Comparison of ENCODE assay signal across 20 cellular contexts in the genomic region with DNA sequence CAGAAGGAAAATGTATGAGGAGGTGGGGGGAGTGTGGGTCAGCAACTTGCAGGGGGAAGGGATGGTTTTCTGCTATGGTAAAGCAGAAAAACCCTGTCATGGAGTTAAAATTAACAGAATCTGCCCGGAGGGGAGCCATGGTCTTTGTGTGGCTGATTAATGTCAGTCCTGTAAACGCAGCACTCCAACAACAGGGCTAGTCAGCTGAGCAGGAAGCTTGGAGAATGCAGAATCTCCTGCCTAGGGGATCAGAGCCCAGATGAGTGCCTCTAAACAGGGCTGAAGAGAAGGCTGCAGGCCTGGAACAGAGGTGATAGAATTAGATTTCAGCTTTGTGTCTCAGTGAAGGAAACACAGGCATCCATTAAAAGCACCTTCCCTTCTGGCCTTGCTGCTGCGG.
DNase-seq lines count a peak whose midpoint lies in the region; ATAC-seq and TF ChIP-seq lines count a peak whose summit lies in the region.
"Had no signal": no experiment of that assay in that cellular context is flagged by ENCODE, and none has a peak within 500 bp of the region (broad histone marks: within the 10 kb centered on the region; RNA-seq: fewer than 3 reads in every experiment).

No MANE protein-coding gene starts in this region.

- no peaks in the 10 kb centered on the region for H3F3A ChIP-seq in neural cell (ENCODE audit: insufficient read depth, low read length, poor library complexity, severe bottlenecking)

- peak; percentile 72 for DNase-seq in ELF-1 (ENCODE audit: low read depth, low spot score)
- DNase-seq in NT2/D1 (ENCODE audit: low read depth, low spot score): peak; percentile 25
- DNase-seq in glutamatergic neuron: no peak
- DNase-seq in DMS 273 treated with DMSO at 0.1 percent for 48 hours (lab: John Stamatoyannopoulos, UW): no peak
- DNase-seq in hepatic stellate cell (ENCODE audit: low spot score): no peak
- no peak for DNase-seq in activated naive CD4-positive, alpha-beta T cell treated with anti-CD3 and anti-CD28 coated beads, Interleukin-2, amount 50 U/mL, for 72 hours (ENCODE audit: low spot score in 2 of 2)
- no peak for DNase-seq in psoas muscle
- DNase-seq: activated CD4-positive, alpha-beta memory T cell treated with anti-CD3 and anti-CD28 coated beads for 36 hours; activated CD4-positive, CD25-positive, alpha-beta regulatory T cell; activated gamma-delta T cell; activated T-cell treated with anti-CD3 and anti-CD28 coated beads for 4 hours; DMS53; heart right ventricle; lower lobe of right lung; NCI-H2081 treated with DMSO at 0.1 percent for 48 hours; NCI-H774; pancreas; stimulated activated naive CD4-positive, alpha-beta T cell had no signal

- H3K36me3 Mint-ChIP-seq in glutamatergic neuron (ENCODE audit: unreplicated experiment): no peaks in the 10 kb centered on the region
- no peaks in the 10 kb centered on the region for H3K36me3 Mint-ChIP-seq in activated naive CD4-positive, alpha-beta T cell treated with anti-CD3 and anti-CD28 coated beads, Interleukin-2, amount 50 U/mL, for 72 hours
- H3K36me3 Mint-ChIP-seq: activated CD4-positive, alpha-beta memory T cell treated with anti-CD3 and anti-CD28 coated beads for 36 hours had no signal

- intact Hi-C loops in psoas muscle (cut with DNase I): no loop called here

- no peak for TF ChIP-seq CTCF in glutamatergic neuron (IDR thresholded peaks at IDR 0.05; ENCODE audit: partially characterized antibody, unreplicated experiment)
- no peak for TF ChIP-seq CTCF in neural cell (IDR thresholded peaks at IDR 0.05; ENCODE audit: poor library complexity, severe bottlenecking)
- no peak for TF ChIP-seq CTCF in psoas muscle (IDR thresholded peaks at IDR 0.05)

- peaks cover 9% of the 10 kb centered on the region for H3K27me3 Mint-ChIP-seq in glutamatergic neuron (ENCODE audit: unreplicated experiment)

- H3K36me3 ChIP-seq in NT2/D1 (ENCODE audit: insufficient read depth, insufficient read length, low read length) (no peaks in the 10 kb centered on the region), neural cell (ENCODE audit: insufficient read depth, low read length) (no peaks in the 10 kb centered on the region), psoas muscle (ENCODE audit: insufficient read depth in 1 of 2, low read depth in 1 of 2) (no peaks in the 10 kb centered on the region)
- H3K36me3 ChIP-seq: heart right ventricle, lower lobe of right lung, pancreas, SJSA1 had no signal

- no peaks in the 10 kb centered on the region for H3K9me3 ChIP-seq in NT2/D1 (ENCODE audit: insufficient read depth, low read length)
- H3K9me3 ChIP-seq in neural cell (ENCODE audit: low read length): no peaks in the 10 kb centered on the region
- H3K9me3 ChIP-seq in psoas muscle: no peaks in the 10 kb centered on the region
- H3K9me3 ChIP-seq: heart right ventricle, lower lobe of right lung, pancreas, SJSA1 had no signal

- ATAC-seq in activated naive CD4-positive, alpha-beta T cell treated with anti-CD3 and anti-CD28 coated beads, Interleukin-2, amount 50 U/mL, for 72 hours: no peak
- no peak for ATAC-seq in psoas muscle
- ATAC-seq: heart right ventricle, lower lobe of right lung, pancreas had no signal

- 51 to 72% (median 56%) methylated on average over 3 of the region's 3 CpGs for WGBS in psoas muscle, 3 donors

- H4K20me1 ChIP-seq in neural cell (ENCODE audit: insufficient read depth): no peaks in the 10 kb centered on the region

- H3K27ac ChIP-seq in neural cell (ENCODE audit: low read length) (peak overlapping the region; percentile 82), psoas muscle (no peak overlapping the region)
- H3K27ac ChIP-seq: heart right ventricle, lower lobe of right lung, pancreas, SJSA1 had no signal

- H3K79me2 ChIP-seq in neural cell (replicated peaks; ENCODE audit: insufficient read depth, low read length): no peaks in the 10 kb centered on the region

- peak; percentile 22 for TF ChIP-seq RAD21 in neural cell (conservative IDR thresholded peaks at IDR 0.05)

- H3K27me3 ChIP-seq in NT2/D1 (ENCODE audit: insufficient read depth, insufficient read length) (no peaks in the 10 kb centered on the region), neural cell (ENCODE audit: insufficient read depth, low read depth, low read length) (no peaks in the 10 kb centered on the region), psoas muscle (ENCODE audit: insufficient read depth in 3 of 3, low read length in 2 of 3) (no peaks in the 10 kb centered on the region)
- H3K27me3 ChIP-seq: pancreas, SJSA1 had no signal

- H3K4me3 Mint-ChIP-seq in glutamatergic neuron (ENCODE audit: unreplicated experiment): peak overlapping the region; percentile 36
- H3K4me3 Mint-ChIP-seq: activated CD4-positive, alpha-beta memory T cell treated with anti-CD3 and anti-CD28 coated beads for 36 hours had no signal

- H3K4me1 Mint-ChIP-seq in glutamatergic neuron (ENCODE audit: low read depth, unreplicated experiment): peaks cover 40% of the 10 kb centered on the region

- H3K9ac ChIP-seq in NT2/D1 (ENCODE audit: insufficient read length, low read depth) (no peak overlapping the region), neural cell (ENCODE audit: low read length) (peak overlapping the region; percentile 49)

- H2AFZ ChIP-seq in neural cell (ENCODE audit: low read depth, low read length): peak overlapping the region; percentile 10

- H3K9me3 Mint-ChIP-seq in glutamatergic neuron (ENCODE audit: unreplicated experiment): peaks cover 15% of the 10 kb centered on the region
- peaks cover 0 to 2% of the 10 kb centered on the region in 2 donors for H3K9me3 Mint-ChIP-seq in activated naive CD4-positive, alpha-beta T cell treated with anti-CD3 and anti-CD28 coated beads, Interleukin-2, amount 50 U/mL, for 72 hours
- H3K9me3 Mint-ChIP-seq: activated CD4-positive, alpha-beta memory T cell treated with anti-CD3 and anti-CD28 coated beads for 36 hours had no signal

- no peaks in the 10 kb centered on the region for H3K9me2 ChIP-seq in neural cell (ENCODE audit: insufficient read depth, low read length)

- no peaks in the 10 kb centered on the region for H3K4me1 ChIP-seq in NT2/D1 (ENCODE audit: insufficient read depth, insufficient read length)
- H3K4me1 ChIP-seq in psoas muscle: no peaks in the 10 kb centered on the region
- H3K4me1 ChIP-seq: heart right ventricle, pancreas, SJSA1 had no signal

- H3K4me2 ChIP-seq in neural cell (ENCODE audit: low read length): no peak overlapping the region

- H3K4me3 ChIP-seq in NT2/D1 (ENCODE audit: insufficient read length, low read depth) (no peak overlapping the region), neural cell (ENCODE audit: low read length) (no peak overlapping the region), psoas muscle (no peak overlapping the region)
- H3K4me3 ChIP-seq: heart right ventricle, lower lobe of right lung, pancreas, SJSA1 had no signal

- TF ChIP-seq EP300 in neural cell (conservative IDR thresholded peaks at IDR 0.05; ENCODE audit: poor library complexity, severe bottlenecking): peak; percentile 19

- H3K27ac Mint-ChIP-seq in glutamatergic neuron (ENCODE audit: unreplicated experiment): peak overlapping the region; percentile 95
- H3K27ac Mint-ChIP-seq in activated naive CD4-positive, alpha-beta T cell treated with anti-CD3 and anti-CD28 coated beads, Interleukin-2, amount 50 U/mL, for 72 hours: no peak overlapping the region
- H3K27ac Mint-ChIP-seq: activated CD4-positive, alpha-beta memory T cell treated with anti-CD3 and anti-CD28 coated beads for 36 hours had no signal

TF ChIP-seq in neural cell, 6 proteins besides CTCF, POLR2A, EP300 and RAD21:
- TF ChIP-seq TAF1 (IDR thresholded peaks at IDR 0.05; ENCODE audit: low read depth) (no peak), MXI1 (conservative IDR thresholded peaks at IDR 0.05; ENCODE audit: poor library complexity, severe bottlenecking) (no peak), POLR2AphosphoS5 (IDR thresholded peaks at IDR 0.05) (peak; percentile 21), EZH2 (IDR thresholded peaks at IDR 0.05; ENCODE audit: borderline replicate concordance, insufficient read depth, low read length, poor library complexity, severe bottlenecking) (no peak), SMC3 (conservative IDR thresholded peaks at IDR 0.05; ENCODE audit: poor library complexity) (peak; percentile 10)
- TF ChIP-seq, protein P1, sequence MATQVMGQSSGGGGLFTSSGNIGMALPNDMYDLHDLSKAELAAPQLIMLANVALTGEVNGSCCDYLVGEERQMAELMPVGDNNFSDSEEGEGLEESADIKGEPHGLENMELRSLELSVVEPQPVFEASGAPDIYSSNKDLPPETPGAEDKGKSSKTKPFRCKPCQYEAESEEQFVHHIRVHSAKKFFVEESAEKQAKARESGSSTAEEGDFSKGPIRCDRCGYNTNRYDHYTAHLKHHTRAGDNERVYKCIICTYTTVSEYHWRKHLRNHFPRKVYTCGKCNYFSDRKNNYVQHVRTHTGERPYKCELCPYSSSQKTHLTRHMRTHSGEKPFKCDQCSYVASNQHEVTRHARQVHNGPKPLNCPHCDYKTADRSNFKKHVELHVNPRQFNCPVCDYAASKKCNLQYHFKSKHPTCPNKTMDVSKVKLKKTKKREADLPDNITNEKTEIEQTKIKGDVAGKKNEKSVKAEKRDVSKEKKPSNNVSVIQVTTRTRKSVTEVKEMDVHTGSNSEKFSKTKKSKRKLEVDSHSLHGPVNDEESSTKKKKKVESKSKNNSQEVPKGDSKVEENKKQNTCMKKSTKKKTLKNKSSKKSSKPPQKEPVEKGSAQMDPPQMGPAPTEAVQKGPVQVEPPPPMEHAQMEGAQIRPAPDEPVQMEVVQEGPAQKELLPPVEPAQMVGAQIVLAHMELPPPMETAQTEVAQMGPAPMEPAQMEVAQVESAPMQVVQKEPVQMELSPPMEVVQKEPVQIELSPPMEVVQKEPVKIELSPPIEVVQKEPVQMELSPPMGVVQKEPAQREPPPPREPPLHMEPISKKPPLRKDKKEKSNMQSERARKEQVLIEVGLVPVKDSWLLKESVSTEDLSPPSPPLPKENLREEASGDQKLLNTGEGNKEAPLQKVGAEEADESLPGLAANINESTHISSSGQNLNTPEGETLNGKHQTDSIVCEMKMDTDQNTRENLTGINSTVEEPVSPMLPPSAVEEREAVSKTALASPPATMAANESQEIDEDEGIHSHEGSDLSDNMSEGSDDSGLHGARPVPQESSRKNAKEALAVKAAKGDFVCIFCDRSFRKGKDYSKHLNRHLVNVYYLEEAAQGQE (IDR thresholded peaks at IDR 0.05; ENCODE audit: borderline replicate concordance): no peak
TF ChIP-seq in neural cell: peak in this region for 2.

Comparison
In these comparisons a context has a peak if more than half of its experiments do, and no peak if none do; other contexts are left out.
1. DNase-seq: peak in ELF-1 (single experiment) and NT2/D1 (single experiment); none in glutamatergic neuron (single experiment), DMS 273 treated with DMSO at 0.1 percent for 48 hours (single experiment), hepatic stellate cell (single experiment), activated naive CD4-positive, alpha-beta T cell treated with anti-CD3 and anti-CD28 coated beads, Interleukin-2, amount 50 U/mL, for 72 hours (0 of 2) and psoas muscle (0 of 2).